In the genomic region with DNA sequence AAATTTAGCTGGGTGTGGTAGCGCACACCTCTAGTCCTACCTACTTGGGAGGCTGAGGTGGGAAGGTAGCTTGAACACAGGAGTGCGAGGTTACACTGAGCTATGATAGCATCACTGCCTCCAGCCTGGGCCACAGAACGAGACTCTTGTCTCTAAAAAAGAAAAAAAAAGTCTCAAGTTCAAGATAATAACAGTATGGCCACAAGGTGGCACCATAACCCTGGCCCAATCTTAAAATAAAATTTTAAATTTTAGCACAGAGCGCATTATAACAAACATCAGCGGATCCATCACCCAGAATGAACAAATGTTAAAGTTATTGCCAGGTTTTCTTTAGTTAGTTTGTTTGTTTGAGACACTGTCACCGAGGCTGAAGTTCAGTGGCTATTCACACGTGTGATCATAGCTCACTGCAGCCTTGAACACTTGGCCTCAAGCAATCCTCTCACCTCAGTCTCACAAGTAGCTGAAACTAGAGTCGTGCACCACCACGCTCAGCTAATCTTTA, we compare ENCODE assay signal across 8 cellular contexts. TPM values are rescaled to one million over a fixed set of nuclear protein-coding genes. Genes with fewer than 3 reads are reported as not detected.
DNase-seq lines count a peak whose midpoint lies in the region; ATAC-seq and TF ChIP-seq lines count a peak whose summit lies in the region.

No MANE protein-coding gene starts in this region.

- no peak overlapping the region for H3K4me3 Mint-ChIP-seq in activated CD8-positive, alpha-beta T cell treated with anti-CD3 and anti-CD28 coated beads, Interleukin-2, amount 10 ng/mL, durations not matched to agents 7 days and 5 days
- H3K4me3 Mint-ChIP-seq in glutamatergic neuron (ENCODE audit: unreplicated experiment): no peak overlapping the region
- no peak overlapping the region for H3K4me3 Mint-ChIP-seq in stimulated activated naive CD8-positive, alpha-beta T cell treated with anti-CD3 and anti-CD28 coated beads, Interleukin-15, amount 100 ng/mL, for 72 hours

- CTCF ChIA-PET in activated CD8-positive, alpha-beta T cell treated with anti-CD3 and anti-CD28 coated beads, Interleukin-2, amount 10 ng/mL, durations not matched to agents 7 days and 5 days (lab: Charles Lee): interaction anchor here (0.7 to 3.9 kb wide), 47 partner anchors 8 to 482 kb away, joined by 3 to 103 read pairs (median 4); partner anchors contain the start of genes AKR7A3, NBL1 and OTUD3

- H3K27me3 Mint-ChIP-seq in activated CD8-positive, alpha-beta T cell treated with anti-CD3 and anti-CD28 coated beads, Interleukin-2, amount 10 ng/mL, durations not matched to agents 7 days and 5 days (ENCODE audit: low read depth): peaks cover 32% of the 10 kb centered on the region
- H3K27me3 Mint-ChIP-seq in glutamatergic neuron (ENCODE audit: unreplicated experiment): peaks cover 13% of the 10 kb centered on the region
- peaks cover 59% of the 10 kb centered on the region for H3K27me3 Mint-ChIP-seq in stimulated activated naive CD8-positive, alpha-beta T cell treated with anti-CD3 and anti-CD28 coated beads, Interleukin-15, amount 100 ng/mL, for 72 hours

- POLR2A ChIA-PET in activated CD8-positive, alpha-beta T cell treated with anti-CD3 and anti-CD28 coated beads, Interleukin-2, amount 10 ng/mL, durations not matched to agents 7 days and 5 days (lab: Charles Lee): interaction anchor here (0.9 to 1.0 kb wide), 2 partner anchors 45 to 94 kb away, joined by 3 to 4 read pairs; no protein-coding TSS in a partner anchor

- H3K9me3 Mint-ChIP-seq in activated CD8-positive, alpha-beta T cell treated with anti-CD3 and anti-CD28 coated beads, Interleukin-2, amount 10 ng/mL, durations not matched to agents 7 days and 5 days (ENCODE audit: insufficient read depth): no peaks in the 10 kb centered on the region
- peaks cover 4% of the 10 kb centered on the region for H3K9me3 Mint-ChIP-seq in glutamatergic neuron (ENCODE audit: unreplicated experiment)
- H3K9me3 Mint-ChIP-seq in stimulated activated naive CD8-positive, alpha-beta T cell treated with anti-CD3 and anti-CD28 coated beads, Interleukin-15, amount 100 ng/mL, for 72 hours: no peaks in the 10 kb centered on the region

- H3K27ac Mint-ChIP-seq in activated CD8-positive, alpha-beta T cell treated with anti-CD3 and anti-CD28 coated beads, Interleukin-2, amount 10 ng/mL, durations not matched to agents 7 days and 5 days: no peak overlapping the region
- no peak overlapping the region for H3K27ac Mint-ChIP-seq in glutamatergic neuron (ENCODE audit: unreplicated experiment)
- H3K27ac Mint-ChIP-seq in stimulated activated naive CD8-positive, alpha-beta T cell treated with anti-CD3 and anti-CD28 coated beads, Interleukin-15, amount 100 ng/mL, for 72 hours: no peak overlapping the region

- H3K4me1 Mint-ChIP-seq in activated CD8-positive, alpha-beta T cell treated with anti-CD3 and anti-CD28 coated beads, Interleukin-2, amount 10 ng/mL, durations not matched to agents 7 days and 5 days (ENCODE audit: low read depth): peaks cover 13% of the 10 kb centered on the region
- H3K4me1 Mint-ChIP-seq in glutamatergic neuron (ENCODE audit: low read depth, unreplicated experiment): peaks cover 5% of the 10 kb centered on the region
- H3K4me1 Mint-ChIP-seq in stimulated activated naive CD8-positive, alpha-beta T cell treated with anti-CD3 and anti-CD28 coated beads, Interleukin-15, amount 100 ng/mL, for 72 hours: peaks cover 23% of the 10 kb centered on the region

- peaks cover 4% of the 10 kb centered on the region for H3K36me3 Mint-ChIP-seq in activated CD8-positive, alpha-beta T cell treated with anti-CD3 and anti-CD28 coated beads, Interleukin-2, amount 10 ng/mL, durations not matched to agents 7 days and 5 days (ENCODE audit: low read depth)
- H3K36me3 Mint-ChIP-seq in glutamatergic neuron (ENCODE audit: unreplicated experiment): peaks cover 2% of the 10 kb centered on the region

- DNase-seq in activated CD8-positive, alpha-beta memory T cell treated with anti-CD3 and anti-CD28 coated beads, Interleukin-2, amount 50 U/mL, for 48 hours: peak; percentile 66
- no peak for DNase-seq in activated CD8-positive, alpha-beta memory T cell treated with anti-CD3 and anti-CD28 coated beads, Interleukin-2, amount 50 U/mL, for 4 hours
- DNase-seq in NCI-H1694 (lab: John Stamatoyannopoulos, UW) (peak; percentile 34), glutamatergic neuron (no peak), A172 (ENCODE audit: low spot score) (no peak), MV-4-11 (lab: John Stamatoyannopoulos, UW) (no peak)
- peak; percentile 64 for DNase-seq in activated CD8-positive, alpha-beta T cell treated with anti-CD3 and anti-CD28 coated beads, Interleukin-2, amount 10 ng/mL, durations not matched to agents 7 days and 5 days
- DNase-seq in stimulated activated naive CD8-positive, alpha-beta T cell treated with anti-CD3 and anti-CD28 coated beads, Interleukin-15, amount 100 ng/mL, for 72 hours: peak; percentile 28 to 38

- TF ChIP-seq CTCF in glutamatergic neuron (IDR thresholded peaks at IDR 0.05; ENCODE audit: partially characterized antibody, unreplicated experiment): peak; percentile 93

- ATAC-seq in activated CD8-positive, alpha-beta T cell treated with anti-CD3 and anti-CD28 coated beads, Interleukin-2, amount 10 ng/mL, durations not matched to agents 7 days and 5 days: no peak
- no peak for ATAC-seq in stimulated activated naive CD8-positive, alpha-beta T cell treated with anti-CD3 and anti-CD28 coated beads, Interleukin-15, amount 100 ng/mL, for 72 hours

RNA-seq across cellular contexts. Expression of gene HTR6, which starts 2.9 kb away (rescaled TPM):
- total RNA-seq in activated CD8-positive, alpha-beta T cell treated with anti-CD3 and anti-CD28 coated beads, Interleukin-2, amount 10 ng/mL, durations not matched to agents 7 days and 5 days: not detected
- not detected for total RNA-seq in glutamatergic neuron (ENCODE audit: unreplicated experiment)
- not detected in 2 replicates for total RNA-seq in A172 (2014; rRNA removed; shearing (Covaris generic))

RNA-seq across cellular contexts. Expression of gene NBL1, which starts 17.7 kb away (rescaled TPM):
- 10 to 100 TPM; 40.1 TPM for total RNA-seq in activated CD8-positive, alpha-beta T cell treated with anti-CD3 and anti-CD28 coated beads, Interleukin-2, amount 10 ng/mL, durations not matched to agents 7 days and 5 days
- 14.4 TPM for total RNA-seq in glutamatergic neuron (ENCODE audit: unreplicated experiment)
- 10.9 and 11.7 TPM in 2 replicates for total RNA-seq in A172 (2014; rRNA removed; shearing (Covaris generic))

Comparison
In these comparisons a context has a peak if more than half of its experiments do, and no peak if none do; other contexts are left out.
1. DNase-seq: peak in activated CD8-positive, alpha-beta memory T cell treated with anti-CD3 and anti-CD28 coated beads, Interleukin-2, amount 50 U/mL, for 48 hours (single experiment), NCI-H1694 (single experiment), activated CD8-positive, alpha-beta T cell treated with anti-CD3 and anti-CD28 coated beads, Interleukin-2, amount 10 ng/mL, durations not matched to agents 7 days and 5 days (single experiment) and stimulated activated naive CD8-positive, alpha-beta T cell treated with anti-CD3 and anti-CD28 coated beads, Interleukin-15, amount 100 ng/mL, for 72 hours (2 of 2); none in activated CD8-positive, alpha-beta memory T cell treated with anti-CD3 and anti-CD28 coated beads, Interleukin-2, amount 50 U/mL, for 4 hours (single experiment), glutamatergic neuron (single experiment), A172 (single experiment) and MV-4-11 (single experiment).